ENCODE assay signal across 18 cellular contexts in genomic region chr12:31620311-31620710, GRCh38. TPM values are rescaled to one million over a fixed set of nuclear protein-coding genes. Genes with fewer than 3 reads are reported as not detected.
A peak's percentile ranks its signal among the peaks of the same experiment; 100 is the strongest.
DNase-seq lines count a peak whose midpoint lies in the region; ATAC-seq, FAIRE-seq and TF ChIP-seq lines count a peak whose summit lies in the region.
"Had no signal": no experiment of that assay in that cellular context is flagged by ENCODE, and none has a peak within 500 bp of the region (broad histone marks: within the 10 kb centered on the region; RNA-seq: fewer than 3 reads in every experiment).

No MANE protein-coding gene starts in this region.

- H3K4me1 ChIP-seq in IMR-90 (ENCODE audit: control insufficient read depth, insufficient read depth, low read length) (no peaks in the 10 kb centered on the region), small intestine (ENCODE audit: control insufficient read depth in 2 of 2, insufficient read depth in 1 of 2, low read depth in 1 of 2, low read length in 1 of 2) (peaks cover 0 to 8% of the 10 kb centered on the region in 2 donors), transverse colon (no peaks in the 10 kb centered on the region)
- H3K4me1 ChIP-seq: HAP-1 had no signal

- no peak overlapping the region for H2BK5ac ChIP-seq in IMR-90 (ENCODE audit: low read depth, low read length, poor library complexity, severe bottlenecking)

- H3K4me3 ChIP-seq in IMR-90 (ENCODE audit: insufficient read depth, low read depth, low read length): no peak overlapping the region
- H3K4me3 ChIP-seq in small intestine (ENCODE audit: low read depth in 1 of 2, low read length in 2 of 2): no peak overlapping the region
- H3K4me3 ChIP-seq in transverse colon: no peak overlapping the region
- H3K4me3 ChIP-seq: HAP-1 had no signal

- H2AK9ac ChIP-seq in IMR-90 (replicated peaks; ENCODE audit: low read depth, low read length, poor library complexity): no peak overlapping the region

- BruUV-seq in IMR-90 (replicated peaks; lab: Mats Ljungman, UMichigan): no TSS peak

- H3K9me1 ChIP-seq in IMR-90 (ENCODE audit: insufficient read depth, low read length): no peaks in the 10 kb centered on the region

- H2AFZ ChIP-seq in IMR-90 (replicated peaks; ENCODE audit: low read length, poor library complexity): no peak overlapping the region

- H4K5ac ChIP-seq in IMR-90 (ENCODE audit: low read depth, low read length): no peak overlapping the region

- no peaks in the 10 kb centered on the region for H3K79me1 ChIP-seq in IMR-90 (ENCODE audit: low read depth in 1 of 2, low read length in 2 of 2)

- no peak overlapping the region for H4K8ac ChIP-seq in IMR-90 (ENCODE audit: low read depth in 2 of 2, low read length in 2 of 2)

- TF ChIP-seq CTCF in IMR-90 (conservative IDR thresholded peaks at IDR 0.05; ENCODE audit: low read depth, low read length) (no peak), transverse colon (IDR thresholded peaks at IDR 0.05) (no peak)

- DNase-seq in H54 (ENCODE audit: insufficient read length, low spot score): peak; percentile 9
- peak; percentile 8 for DNase-seq in IMR-90
- peak; percentile 41 for DNase-seq in hepatic stellate cell (ENCODE audit: low spot score)
- peak; percentile 97 for DNase-seq in small intestine
- no peak for DNase-seq in inferior parietal cortex (ENCODE audit: extremely low spot score)
- DNase-seq in transverse colon: no peak
- DNase-seq in NK-92 treated with Interleukin-12 subunit alpha and Interleukin-12 subunit beta, amount 100 ng/mL, for 24 hours (lab: John Stamatoyannopoulos, UW): no peak
- DNase-seq: C1 segment of cervical spinal cord, MM.1S, NCI-H1105, NCI-H1694 treated with DMSO at 0.1 percent for 48 hours, NCI-H446 treated with DMSO at 0.1 percent for 48 hours, NCI-H748 treated with DMSO at 0.1 percent for 48 hours, Right ventricle myocardium superior had no signal

- no peak overlapping the region for H2BK120ac ChIP-seq in IMR-90 (ENCODE audit: low read depth, low read length)

- no peak for TF ChIP-seq RAD21 in IMR-90 (IDR thresholded peaks at IDR 0.05; ENCODE audit: low read length)

- no peak overlapping the region for H4K91ac ChIP-seq in IMR-90 (ENCODE audit: insufficient read depth, low read depth, low read length)

- H2BK15ac ChIP-seq in IMR-90 (ENCODE audit: low read depth, low read length): no peak overlapping the region

- no peak for FAIRE-seq in H54 (lab: Jason Lieb, UNC)
- peak; percentile 82 for FAIRE-seq in small intestine (lab: Jason Lieb, UNC)

- no peaks in the 10 kb centered on the region for H3K36me3 ChIP-seq in IMR-90 (ENCODE audit: control insufficient read depth, insufficient read depth, low read length)
- H3K36me3 ChIP-seq in small intestine (ENCODE audit: control insufficient read depth in 2 of 2, insufficient read depth in 2 of 2, low read length in 2 of 2): no peaks in the 10 kb centered on the region
- no peaks in the 10 kb centered on the region for H3K36me3 ChIP-seq in transverse colon
- H3K36me3 ChIP-seq: HAP-1 had no signal

- no peak overlapping the region for H2AK5ac ChIP-seq in IMR-90 (ENCODE audit: low read depth, low read length)

- no peak overlapping the region for H3K27ac ChIP-seq in IMR-90 (ENCODE audit: insufficient read depth, low read length)
- H3K27ac ChIP-seq in small intestine (ENCODE audit: low read depth in 1 of 2, low read length in 1 of 2): peak overlapping the region in 1 of 2 donors; percentile 31
- H3K27ac ChIP-seq in transverse colon: no peak overlapping the region
- H3K27ac ChIP-seq: KMS-11 had no signal

- H3K56ac ChIP-seq in IMR-90 (ENCODE audit: extremely low read depth, insufficient read depth, low read length): no peak overlapping the region

- ATAC-seq in IMR-90 (ENCODE audit: low read depth): no peak
- ATAC-seq: Panc1, SK-N-SH treated with all-trans-retinoic acid at 6 μM for 48 hours had no signal

- H3K27me3 ChIP-seq in IMR-90 (ENCODE audit: control insufficient read depth, insufficient read depth, low read length) (no peaks in the 10 kb centered on the region), small intestine (ENCODE audit: control insufficient read depth in 2 of 2, insufficient read depth in 2 of 2, low read length in 2 of 2) (no peaks in the 10 kb centered on the region), transverse colon (no peaks in the 10 kb centered on the region)

- no peak overlapping the region for H3K14ac ChIP-seq in IMR-90 (replicated peaks; ENCODE audit: low read depth, low read length)

- no peak for TF ChIP-seq EP300 in transverse colon (IDR thresholded peaks at IDR 0.05; ENCODE audit: low read depth)

- H4K20me1 ChIP-seq in IMR-90 (ENCODE audit: insufficient read depth, low read length): no peaks in the 10 kb centered on the region

- no peak overlapping the region for H3K23ac ChIP-seq in IMR-90 (ENCODE audit: low read depth, low read length)

- CTCF ChIA-PET in IMR-90 (lab: Yijun Ruan, JAX): no interaction called here

- intact Hi-C loops in IMR-90 (cut with micrococcal nuclease): no loop called here
- intact Hi-C loops in transverse colon (cut with DNase I; ENCODE audit: low total_unique reads): no loop called here

- H2BK20ac ChIP-seq in IMR-90 (ENCODE audit: low read depth, low read length): no peak overlapping the region

- no peak overlapping the region for H3K4me2 ChIP-seq in IMR-90 (ENCODE audit: low read depth, low read length)
- H3K4me2 ChIP-seq: KMS-11 had no signal

- WGBS in IMR-90 (ENCODE audit: extremely low coverage in 2 of 2, insufficient read length in 1 of 2), 2 experiments: no CpG with 5 or more reads among the region's 2 CpGs
- 28 to 74% (median 53%) methylated on average over 2 of the region's 2 CpGs for WGBS in small intestine, 3 donors
- 89 to 94% methylated on average over 2 of the region's 2 CpGs for WGBS in transverse colon (ENCODE audit: low coverage in 1 of 2), 2 donors

- no peak overlapping the region for H3K9ac ChIP-seq in IMR-90 (ENCODE audit: low read depth, low read length)
- H3K9ac ChIP-seq: KMS-11 had no signal

- no peak overlapping the region for H3K4ac ChIP-seq in IMR-90 (ENCODE audit: low read depth, low read length)

- TF ChIP-seq POLR2A in H54 (IDR thresholded peaks at IDR 0.05; ENCODE audit: low read depth, low read length): no peak
- TF ChIP-seq POLR2A in IMR-90 (IDR thresholded peaks at IDR 0.05; ENCODE audit: low read depth, low read length): no peak
- no peak for TF ChIP-seq POLR2A in transverse colon (IDR thresholded peaks at IDR 0.05)

- no peak overlapping the region for H3K18ac ChIP-seq in IMR-90 (ENCODE audit: low read depth, low read length)

- in situ Hi-C loops in IMR-90 (cut with MboI; ENCODE audit: low sequenced_read_pairs) (no loop called here), transverse colon (cut with MboI; ENCODE audit: low pct_ligation_motif_present in 1 of 4, low pct_unique_long_range_greater_than_20kb in 1 of 4, low sequenced_read_pairs in 3 of 4) (no loop called here)

- POLR2A ChIA-PET in IMR-90 (lab: Charles Lee; ENCODE audit: unreplicated experiment): no interaction called here

- dilution Hi-C loops in IMR-90 (cut with HindIII; ENCODE audit: low sequenced_read_pairs, unreplicated experiment): no loop called here

- H3K9me3 ChIP-seq in IMR-90 (ENCODE audit: control insufficient read depth, insufficient read depth, low read length) (no peaks in the 10 kb centered on the region), small intestine (ENCODE audit: control insufficient read depth, low read depth) (no peaks in the 10 kb centered on the region), transverse colon (no peaks in the 10 kb centered on the region)
- H3K9me3 ChIP-seq: HAP-1 had no signal

TF ChIP-seq in IMR-90, 13 proteins besides CTCF, POLR2A, EP300 and RAD21:
- TF ChIP-seq CEBPB (IDR thresholded peaks at IDR 0.05; ENCODE audit: low read depth, low read length): no peak

RNA-seq across cellular contexts. Expression of gene DENND5B, which starts 29.4 kb away (rescaled TPM):
- total RNA-seq in IMR-90 (2012; rRNA removed): 11.9 and 13.4 TPM in 2 replicates
- polyA plus RNA-seq in IMR-90 (2012; rRNA removed): 5.5 and 5.6 TPM in 2 replicates
- polyA plus RNA-seq in IMR-90 (2012; cell fraction: cytosol; rRNA removed): 2.3 and 2.7 TPM in 2 replicates
- 0.94 and 5.0 TPM in 2 replicates for polyA plus RNA-seq in IMR-90 (2012; cell fraction: nucleus; rRNA removed; ENCODE audit: low replicate concordance)
- 1 to 10 TPM; 4.1 to 9.8 (median 6.5) TPM for polyA plus RNA-seq in small intestine
- 10 to 100 TPM in 3 of 4 donors, 1 to 10 TPM in 1; 4.4 to 25.1 (median 16.3) TPM for total RNA-seq in transverse colon

RNA-seq across cellular contexts. Expression of gene ETFBKMT, which starts 39.2 kb away (rescaled TPM):
- total RNA-seq in IMR-90 (2012; rRNA removed) (2.5 and 3.3 TPM in 2 replicates), transverse colon (1 to 10 TPM in 3 of 4 donors, under 1 TPM in 1; 0.40 to 3.8 (median 3.1) TPM)
- polyA plus RNA-seq in IMR-90 (2012; rRNA removed) (0.99 and 1.2 TPM in 2 replicates), small intestine (1 to 10 TPM; 1.3 to 2.2 (median 1.8) TPM)
- 0.44 and 1.1 TPM in 2 replicates for polyA plus RNA-seq in IMR-90 (2012; cell fraction: cytosol; rRNA removed)
- 0.26 and 0.78 TPM in 2 replicates for polyA plus RNA-seq in IMR-90 (2012; cell fraction: nucleus; rRNA removed; ENCODE audit: low replicate concordance)

Comparison
In these comparisons a context has a peak if more than half of its experiments do, and no peak if none do; other contexts are left out.
1. DNase-seq: peak in H54 (single experiment), IMR-90 (single experiment), hepatic stellate cell (single experiment) and small intestine (single experiment); none in inferior parietal cortex (single experiment), transverse colon (single experiment) and NK-92 treated with Interleukin-12 subunit alpha and Interleukin-12 subunit beta, amount 100 ng/mL, for 24 hours (single experiment).